ENCODE assay signal across 31 cellular contexts in genomic region chr5:14019768-14020167, GRCh38.
"Had no signal": no experiment of that assay in that cellular context is flagged by ENCODE, and none has a peak within 500 bp of the region (broad histone marks: within the 10 kb centered on the region; RNA-seq: fewer than 3 reads in every experiment).

No MANE protein-coding gene starts in this region.

- H3K4me3 ChIP-seq: adrenal gland, ascending aorta, body of pancreas, breast epithelium, cardiac muscle cell had no signal

- H3K27ac ChIP-seq: adrenal gland, ascending aorta, body of pancreas, brain microvascular endothelial cell, breast epithelium, cardiac muscle cell had no signal

- H3K27me3 ChIP-seq: adrenal gland, ascending aorta, body of pancreas, brain microvascular endothelial cell, breast epithelium, cardiac muscle cell had no signal

- FAIRE-seq: astrocyte, bronchial epithelial cell had no signal

- DNase-seq: activated effector memory CD4-positive, alpha-beta T cell treated with anti-CD3 and anti-CD28 coated beads, Interleukin-2, amount 50 U/mL, for 16 hours; activated effector memory CD4-positive, alpha-beta T cell treated with Interleukin-2 at 50 U/mL for 16 hours; activated gamma-delta T cell; activated gamma-delta T cell treated with Interleukin-2 at 50 U/mL for 16 hours; activated naive CD4-positive, alpha-beta T cell; activated naive CD4-positive, alpha-beta T cell treated with anti-CD3 and anti-CD28 coated beads for 36 hours; activated naive CD4-positive, alpha-beta T cell treated with anti-CD3 and anti-CD28 coated beads, Interleukin-2, amount 10 ng/mL, durations not matched to agents 7 days and 5 days; activated naive CD4-positive, alpha-beta T cell treated with anti-CD3 and anti-CD28 coated beads, Interleukin-2, amount 50 U/mL, for 16 hours; activated naive CD4-positive, alpha-beta T cell treated with Interleukin-2 at 50 U/mL for 16 hours; activated naive CD8-positive, alpha-beta T cell treated with anti-CD3 and anti-CD28 coated beads for 36 hours; activated naive CD8-positive, alpha-beta T cell treated with anti-CD3 and anti-CD28 coated beads, Interleukin-2, amount 10 ng/mL, durations not matched to agents 7 days and 5 days; activated naive CD8-positive, alpha-beta T cell treated with anti-CD3 and anti-CD28 coated beads, Interleukin-2, amount 50 U/mL, for 24 hours; activated T-cell treated with anti-CD3 and anti-CD28 coated beads, Interleukin-2, amount 50 U/mL, for 1 hour; activated T-cell treated with anti-CD3 and anti-CD28 coated beads, Interleukin-2, amount 50 U/mL, for 24 hours; activated T-cell treated with anti-CD3 and anti-CD28 coated beads, Interleukin-2, amount 50 U/mL, for 4 hours; activated T-cell treated with anti-CD3 and anti-CD28 coated beads, Interleukin-2, amount 50 U/mL, for 72 hours; adrenal gland; amniotic stem cell; amygdala; anterior cingulate cortex; aorta; body of pancreas; brain microvascular endothelial cell; caudate nucleus; central memory CD4-positive, alpha-beta T cell; cerebellar nuclear complex had no signal

- H3K4me1 ChIP-seq: adrenal gland, ascending aorta, body of pancreas, breast epithelium had no signal

- H3K9me3 ChIP-seq: adrenal gland, ascending aorta, body of pancreas, breast epithelium had no signal

- H3K36me3 ChIP-seq: adrenal gland, ascending aorta, brain microvascular endothelial cell, breast epithelium, cardiac muscle cell had no signal
